In the genomic region with DNA sequence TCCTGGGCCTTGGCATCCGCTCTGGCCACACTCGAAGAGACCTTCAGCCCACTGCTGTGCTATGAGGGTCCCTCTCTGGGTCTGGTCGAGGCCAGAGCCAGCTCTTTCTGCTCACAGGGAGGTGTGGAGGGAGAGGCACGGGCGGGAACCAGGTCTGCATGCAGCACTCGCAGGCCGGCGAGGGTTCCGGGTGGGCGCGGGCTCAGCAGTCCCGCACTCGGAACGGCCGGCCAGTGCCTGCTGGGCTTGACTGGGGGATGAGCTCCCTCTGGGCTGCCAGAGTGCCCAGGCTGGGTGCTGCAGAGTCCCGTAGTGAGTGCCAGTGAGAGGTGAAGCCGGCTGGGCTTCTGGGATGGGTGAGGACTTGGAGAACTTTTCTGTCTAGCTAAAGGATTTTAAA, we compare ENCODE assay signal across 37 cellular contexts.
"Had no signal": no experiment of that assay in that cellular context is flagged by ENCODE, and none has a peak within 500 bp of the region (broad histone marks: within the 10 kb centered on the region; RNA-seq: fewer than 3 reads in every experiment).

No MANE protein-coding gene starts in this region.

- H3K4me3 ChIP-seq: adrenal gland, body of pancreas, breast epithelium had no signal

- H3K27me3 Mint-ChIP-seq: activated B cell treated with CpG ODN at 0.5 μM for 24 hours; activated CD4-positive, alpha-beta memory T cell treated with anti-CD3 and anti-CD28 coated beads for 36 hours; activated CD4-positive, alpha-beta T cell treated with anti-CD3 and anti-CD28 coated beads, Interleukin-2, amount 10 ng/mL, durations not matched to agents 24 days and 14 days; activated CD8-positive, alpha-beta T cell treated with anti-CD3 and anti-CD28 coated beads for 36 hours; activated naive CD8-positive, alpha-beta T cell treated with anti-CD3 and anti-CD28 coated beads for 36 hours; activated T-helper 17 cell treated with anti-CD3 and anti-CD28 coated beads, Interleukin-2, amount 50 U/mL, for 72 hours had no signal

- H3K9me3 Mint-ChIP-seq: activated B cell treated with CpG ODN at 0.5 μM for 24 hours; activated T-cell treated with anti-CD3 and anti-CD28 coated beads, Interleukin-2, amount 50 U/mL, for 4 hours had no signal

- H3K4me1 ChIP-seq: adrenal gland, body of pancreas, breast epithelium had no signal

- H3K4me1 Mint-ChIP-seq: activated B cell treated with CpG ODN at 0.5 μM for 24 hours; activated CD4-positive, alpha-beta T cell treated with anti-CD3 and anti-CD28 coated beads, Interleukin-2, amount 10 ng/mL, durations not matched to agents 24 days and 14 days; activated naive CD8-positive, alpha-beta T cell treated with anti-CD3 and anti-CD28 coated beads for 36 hours; activated T-helper 17 cell treated with anti-CD3 and anti-CD28 coated beads, Interleukin-2, amount 50 U/mL, for 72 hours had no signal

- H3K9me3 ChIP-seq: adrenal gland had no signal

- H3K4me3 Mint-ChIP-seq: activated B cell treated with CpG ODN at 0.5 μM for 24 hours; activated CD4-positive, alpha-beta memory T cell treated with anti-CD3 and anti-CD28 coated beads for 36 hours; activated CD4-positive, alpha-beta T cell treated with anti-CD3 and anti-CD28 coated beads, Interleukin-2, amount 10 ng/mL, durations not matched to agents 24 days and 14 days; activated CD8-positive, alpha-beta T cell treated with anti-CD3 and anti-CD28 coated beads for 36 hours; activated naive CD4-positive, alpha-beta T cell treated with anti-CD3 and anti-CD28 coated beads for 36 hours; activated naive CD8-positive, alpha-beta T cell treated with anti-CD3 and anti-CD28 coated beads for 36 hours; activated T-cell treated with anti-CD3 and anti-CD28 coated beads, Interleukin-2, amount 50 U/mL, for 4 hours; activated T-cell treated with anti-CD3 and anti-CD28 coated beads, Interleukin-2, amount 50 U/mL, for 72 hours; activated T-helper 1 cell treated with anti-CD3 and anti-CD28 coated beads, Interleukin-12 subunit alpha, Interleukin-12 subunit beta, Interleukin-2, Interleukin-4 antibody, amounts not matched to agents 30 ng/mL and 10 ng/mL and 1 ng/mL, durations not matched to agents 14 hours and 24 hours and 36 hours; activated T-helper 17 cell treated with anti-CD3 and anti-CD28 coated beads, Interleukin-2, amount 50 U/mL, for 72 hours; T-helper 1 cell treated with Interleukin-12 subunit alpha and Interleukin-12 subunit beta and Interleukin-4 antibody, amounts not matched to agents 30 μg/mL and 1 μg/mL, for 36 hours; T-helper 2 cell treated with Interferon-gamma antibody and Interleukin-4, amounts not matched to agents 5 μg/mL and 100 μg/mL, for 36 hours had no signal

- DNase-seq: activated B cell treated with CpG ODN at 0.5 μM for 24 hours; activated CD4-positive, alpha-beta memory T cell treated with anti-CD3 and anti-CD28 coated beads for 36 hours; activated CD4-positive, alpha-beta T cell treated with anti-CD3 and anti-CD28 coated beads for 4 hours; activated CD4-positive, alpha-beta T cell treated with anti-CD3 and anti-CD28 coated beads, Interleukin-2, amount 10 ng/mL, durations not matched to agents 24 days and 14 days; activated CD4-positive, alpha-beta T cell treated with anti-CD3 and anti-CD28 coated beads, Interleukin-2, amount 50 U/mL, for 1 hour; activated CD4-positive, alpha-beta T cell treated with anti-CD3 and anti-CD28 coated beads, Interleukin-2, amount 50 U/mL, for 4 hours; activated CD4-positive, CD25-positive, alpha-beta regulatory T cell treated with anti-CD3 and anti-CD28 coated beads, Interleukin-2, amount 50 U/mL, for 72 hours; activated CD8-positive, alpha-beta memory T cell treated with anti-CD3 and anti-CD28 coated beads, Interleukin-2, amount 50 U/mL, for 4 hours; activated CD8-positive, alpha-beta T cell treated with anti-CD3 and anti-CD28 coated beads for 36 hours; activated effector memory CD4-positive, alpha-beta T cell treated with anti-CD3 and anti-CD28 coated beads, Interleukin-2, amount 50 U/mL, for 16 hours; activated gamma-delta T cell treated with Interleukin-2 at 50 U/mL for 16 hours; activated naive CD4-positive, alpha-beta T cell; activated naive CD4-positive, alpha-beta T cell treated with anti-CD3 and anti-CD28 coated beads for 36 hours; activated naive CD4-positive, alpha-beta T cell treated with anti-CD3 and anti-CD28 coated beads, Interleukin-2, amount 50 U/mL, for 16 hours; activated naive CD8-positive, alpha-beta T cell treated with anti-CD3 and anti-CD28 coated beads for 36 hours; activated T-cell treated with anti-CD3 and anti-CD28 coated beads for 4 hours; activated T-cell treated with anti-CD3 and anti-CD28 coated beads, Interleukin-2, amount 50 U/mL, for 1 hour; activated T-cell treated with anti-CD3 and anti-CD28 coated beads, Interleukin-2, amount 50 U/mL, for 4 hours; activated T-cell treated with anti-CD3 and anti-CD28 coated beads, Interleukin-2, amount 50 U/mL, for 72 hours; adrenal gland; amniotic stem cell; aorta; body of pancreas; brain microvascular endothelial cell; central memory CD4-positive, alpha-beta T cell; T-helper 1 cell; T-helper 2 cell; T-helper 9 cell had no signal

- ATAC-seq: activated CD8-positive, alpha-beta T cell treated with anti-CD3 and anti-CD28 coated beads for 36 hours; activated naive CD4-positive, alpha-beta T cell treated with anti-CD3 and anti-CD28 coated beads, Interleukin-2, amount 50 U/mL, for 72 hours; activated T-cell treated with anti-CD3 and anti-CD28 coated beads, Interleukin-2, amount 50 U/mL, for 4 hours; activated T-cell treated with anti-CD3 and anti-CD28 coated beads, Interleukin-2, amount 50 U/mL, for 72 hours; activated T-helper 17 cell treated with anti-CD3 and anti-CD28 coated beads, Interleukin-2, amount 50 U/mL, for 72 hours; body of pancreas had no signal

- FAIRE-seq: astrocyte, TTC549 had no signal

- H3K27me3 ChIP-seq: adrenal gland, body of pancreas, brain microvascular endothelial cell, breast epithelium had no signal

- H3K27ac Mint-ChIP-seq: activated B cell treated with CpG ODN at 0.5 μM for 24 hours; activated CD4-positive, alpha-beta memory T cell treated with anti-CD3 and anti-CD28 coated beads for 36 hours; activated CD4-positive, alpha-beta T cell treated with anti-CD3 and anti-CD28 coated beads, Interleukin-2, amount 10 ng/mL, durations not matched to agents 24 days and 14 days; activated CD8-positive, alpha-beta T cell treated with anti-CD3 and anti-CD28 coated beads for 36 hours; activated naive CD4-positive, alpha-beta T cell treated with anti-CD3 and anti-CD28 coated beads for 36 hours; activated naive CD4-positive, alpha-beta T cell treated with anti-CD3 and anti-CD28 coated beads, Interleukin-2, amount 50 U/mL, for 72 hours; activated naive CD8-positive, alpha-beta T cell treated with anti-CD3 and anti-CD28 coated beads for 36 hours; activated T-cell treated with anti-CD3 and anti-CD28 coated beads, Interleukin-2, amount 50 U/mL, for 72 hours; activated T-helper 1 cell treated with anti-CD3 and anti-CD28 coated beads, Interleukin-12 subunit alpha, Interleukin-12 subunit beta, Interleukin-2, Interleukin-4 antibody, amounts not matched to agents 30 ng/mL and 10 ng/mL and 1 ng/mL, durations not matched to agents 14 hours and 24 hours and 36 hours; activated T-helper 17 cell treated with anti-CD3 and anti-CD28 coated beads, Interleukin-2, amount 50 U/mL, for 72 hours; T-helper 1 cell treated with Interleukin-12 subunit alpha and Interleukin-12 subunit beta and Interleukin-4 antibody, amounts not matched to agents 30 μg/mL and 1 μg/mL, for 36 hours; T-helper 2 cell treated with Interferon-gamma antibody and Interleukin-4, amounts not matched to agents 5 μg/mL and 100 μg/mL, for 36 hours had no signal

- H3K36me3 Mint-ChIP-seq: activated CD4-positive, alpha-beta memory T cell treated with anti-CD3 and anti-CD28 coated beads for 36 hours; activated naive CD4-positive, alpha-beta T cell treated with anti-CD3 and anti-CD28 coated beads, Interleukin-2, amount 50 U/mL, for 72 hours; activated naive CD8-positive, alpha-beta T cell treated with anti-CD3 and anti-CD28 coated beads for 36 hours had no signal

- H3K36me3 ChIP-seq: adrenal gland, brain microvascular endothelial cell, breast epithelium had no signal

- H3K27ac ChIP-seq: adrenal gland, body of pancreas, brain microvascular endothelial cell, breast epithelium, VCaP had no signal
